1 cellular context compared by ENCODE assay signal in the genomic region with DNA sequence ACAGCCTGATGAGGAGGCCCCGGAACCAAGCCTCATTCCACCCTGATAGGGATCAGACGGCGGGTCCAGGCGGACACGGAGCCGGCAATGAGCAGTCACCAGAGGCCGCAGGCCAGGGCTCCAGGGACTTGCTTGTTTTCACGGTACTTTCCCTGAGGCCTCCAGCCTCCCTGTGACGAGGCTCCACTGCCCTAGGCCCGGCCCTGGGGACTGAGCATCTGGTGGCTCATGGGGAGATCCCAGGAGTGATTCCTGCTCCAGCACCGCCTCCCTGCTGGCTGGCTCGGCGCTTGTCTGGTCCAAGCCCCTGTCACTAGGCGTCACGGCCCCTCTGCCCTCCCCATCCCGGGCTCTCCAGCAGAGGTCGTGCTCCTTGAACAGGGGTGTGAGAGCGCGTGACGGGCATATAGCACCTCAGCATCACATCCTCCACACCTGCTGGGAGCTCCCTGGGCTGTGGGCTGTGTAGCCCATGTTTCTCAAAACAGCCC.
TF ChIP-seq lines count a peak whose summit lies in the region.

No MANE protein-coding gene starts in this region.

TF ChIP-seq in WTC11, 78 proteins besides CTCF, POLR2A, EP300 and RAD21:
- TF ChIP-seq, protein P1, sequence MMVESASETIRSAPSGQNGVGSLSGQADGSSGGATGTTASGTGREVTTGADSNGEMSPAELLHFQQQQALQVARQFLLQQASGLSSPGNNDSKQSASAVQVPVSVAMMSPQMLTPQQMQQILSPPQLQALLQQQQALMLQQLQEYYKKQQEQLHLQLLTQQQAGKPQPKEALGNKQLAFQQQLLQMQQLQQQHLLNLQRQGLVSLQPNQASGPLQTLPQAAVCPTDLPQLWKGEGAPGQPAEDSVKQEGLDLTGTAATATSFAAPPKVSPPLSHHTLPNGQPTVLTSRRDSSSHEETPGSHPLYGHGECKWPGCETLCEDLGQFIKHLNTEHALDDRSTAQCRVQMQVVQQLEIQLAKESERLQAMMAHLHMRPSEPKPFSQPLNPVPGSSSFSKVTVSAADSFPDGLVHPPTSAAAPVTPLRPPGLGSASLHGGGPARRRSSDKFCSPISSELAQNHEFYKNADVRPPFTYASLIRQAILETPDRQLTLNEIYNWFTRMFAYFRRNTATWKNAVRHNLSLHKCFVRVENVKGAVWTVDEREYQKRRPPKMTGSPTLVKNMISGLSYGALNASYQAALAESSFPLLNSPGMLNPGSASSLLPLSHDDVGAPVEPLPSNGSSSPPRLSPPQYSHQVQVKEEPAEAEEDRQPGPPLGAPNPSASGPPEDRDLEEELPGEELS (CRISPR knock-in tag; IDR thresholded peaks at IDR 0.05): no peak
- TF ChIP-seq ZNF317 (CRISPR knock-in tag; IDR thresholded peaks at IDR 0.05; ENCODE audit: borderline replicate concordance, low read depth) (no peak), SP1 (CRISPR knock-in tag; conservative IDR thresholded peaks at IDR 0.05) (no peak), RORB (CRISPR knock-in tag; IDR thresholded peaks at IDR 0.05) (no peak), HMGA2 (CRISPR knock-in tag; IDR thresholded peaks at IDR 0.05) (no peak)
- TF ChIP-seq, protein P2, sequence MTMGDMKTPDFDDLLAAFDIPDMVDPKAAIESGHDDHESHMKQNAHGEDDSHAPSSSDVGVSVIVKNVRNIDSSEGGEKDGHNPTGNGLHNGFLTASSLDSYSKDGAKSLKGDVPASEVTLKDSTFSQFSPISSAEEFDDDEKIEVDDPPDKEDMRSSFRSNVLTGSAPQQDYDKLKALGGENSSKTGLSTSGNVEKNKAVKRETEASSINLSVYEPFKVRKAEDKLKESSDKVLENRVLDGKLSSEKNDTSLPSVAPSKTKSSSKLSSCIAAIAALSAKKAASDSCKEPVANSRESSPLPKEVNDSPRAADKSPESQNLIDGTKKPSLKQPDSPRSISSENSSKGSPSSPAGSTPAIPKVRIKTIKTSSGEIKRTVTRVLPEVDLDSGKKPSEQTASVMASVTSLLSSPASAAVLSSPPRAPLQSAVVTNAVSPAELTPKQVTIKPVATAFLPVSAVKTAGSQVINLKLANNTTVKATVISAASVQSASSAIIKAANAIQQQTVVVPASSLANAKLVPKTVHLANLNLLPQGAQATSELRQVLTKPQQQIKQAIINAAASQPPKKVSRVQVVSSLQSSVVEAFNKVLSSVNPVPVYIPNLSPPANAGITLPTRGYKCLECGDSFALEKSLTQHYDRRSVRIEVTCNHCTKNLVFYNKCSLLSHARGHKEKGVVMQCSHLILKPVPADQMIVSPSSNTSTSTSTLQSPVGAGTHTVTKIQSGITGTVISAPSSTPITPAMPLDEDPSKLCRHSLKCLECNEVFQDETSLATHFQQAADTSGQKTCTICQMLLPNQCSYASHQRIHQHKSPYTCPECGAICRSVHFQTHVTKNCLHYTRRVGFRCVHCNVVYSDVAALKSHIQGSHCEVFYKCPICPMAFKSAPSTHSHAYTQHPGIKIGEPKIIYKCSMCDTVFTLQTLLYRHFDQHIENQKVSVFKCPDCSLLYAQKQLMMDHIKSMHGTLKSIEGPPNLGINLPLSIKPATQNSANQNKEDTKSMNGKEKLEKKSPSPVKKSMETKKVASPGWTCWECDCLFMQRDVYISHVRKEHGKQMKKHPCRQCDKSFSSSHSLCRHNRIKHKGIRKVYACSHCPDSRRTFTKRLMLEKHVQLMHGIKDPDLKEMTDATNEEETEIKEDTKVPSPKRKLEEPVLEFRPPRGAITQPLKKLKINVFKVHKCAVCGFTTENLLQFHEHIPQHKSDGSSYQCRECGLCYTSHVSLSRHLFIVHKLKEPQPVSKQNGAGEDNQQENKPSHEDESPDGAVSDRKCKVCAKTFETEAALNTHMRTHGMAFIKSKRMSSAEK (CRISPR knock-in tag; IDR thresholded peaks at IDR 0.05; ENCODE audit: borderline replicate concordance): no peak
- TF ChIP-seq, protein P3, sequence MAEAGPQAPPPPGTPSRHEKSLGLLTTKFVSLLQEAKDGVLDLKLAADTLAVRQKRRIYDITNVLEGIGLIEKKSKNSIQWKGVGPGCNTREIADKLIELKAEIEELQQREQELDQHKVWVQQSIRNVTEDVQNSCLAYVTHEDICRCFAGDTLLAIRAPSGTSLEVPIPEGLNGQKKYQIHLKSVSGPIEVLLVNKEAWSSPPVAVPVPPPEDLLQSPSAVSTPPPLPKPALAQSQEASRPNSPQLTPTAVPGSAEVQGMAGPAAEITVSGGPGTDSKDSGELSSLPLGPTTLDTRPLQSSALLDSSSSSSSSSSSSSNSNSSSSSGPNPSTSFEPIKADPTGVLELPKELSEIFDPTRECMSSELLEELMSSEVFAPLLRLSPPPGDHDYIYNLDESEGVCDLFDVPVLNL (CRISPR knock-in tag; IDR thresholded peaks at IDR 0.05; ENCODE audit: borderline replicate concordance, low read depth): no peak
- TF ChIP-seq, protein P4, sequence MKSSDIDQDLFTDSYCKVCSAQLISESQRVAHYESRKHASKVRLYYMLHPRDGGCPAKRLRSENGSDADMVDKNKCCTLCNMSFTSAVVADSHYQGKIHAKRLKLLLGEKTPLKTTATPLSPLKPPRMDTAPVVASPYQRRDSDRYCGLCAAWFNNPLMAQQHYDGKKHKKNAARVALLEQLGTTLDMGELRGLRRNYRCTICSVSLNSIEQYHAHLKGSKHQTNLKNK (CRISPR knock-in tag; IDR thresholded peaks at IDR 0.05): no peak
